ENCODE assay signal across 15 cellular contexts in genomic region chr13:113924184-113924583, GRCh38. TPM values are rescaled to one million over a fixed set of nuclear protein-coding genes. Genes with fewer than 3 reads are reported as not detected.
"Had no signal": no experiment of that assay in that cellular context is flagged by ENCODE, and none has a peak within 500 bp of the region (broad histone marks: within the 10 kb centered on the region; RNA-seq: fewer than 3 reads in every experiment).

No MANE protein-coding gene starts in this region.

- H3K36me3 ChIP-seq: suprapubic skin, tibial artery had no signal

- H3K9me3 ChIP-seq: suprapubic skin had no signal

- H3K4me3 ChIP-seq: hepatocyte, suprapubic skin, tibial artery had no signal

- H3K27ac ChIP-seq: foreskin keratinocyte, hepatocyte, suprapubic skin, tibial artery had no signal

- ATAC-seq: foreskin keratinocyte; left colon; left ventricle myocardium superior; naive thymus-derived CD4-positive, alpha-beta T cell had no signal

- DNase-seq: cerebellar nuclear complex; dermis blood vessel endothelial cell; erythroblast; foreskin keratinocyte; left colon; left ventricle myocardium superior; mesendoderm; naive thymus-derived CD4-positive, alpha-beta T cell; nephron progenitor cell; small intestine; stimulated activated CD4-positive, alpha-beta T cell treated with anti-CD3 and anti-CD28 coated beads, Interleukin-12 subunit alpha, Interleukin-12 subunit beta, amount 100 ng/mL, for 4 hours; stimulated activated naive CD4-positive, alpha-beta T cell treated with Interleukin-2 at 50 U/mL for 16 hours had no signal

- H3K27me3 ChIP-seq: hepatocyte, tibial artery had no signal

RNA-seq across cellular contexts. Expression of gene C13orf46, which starts 49.7 kb away (rescaled TPM):
- total RNA-seq: foreskin keratinocyte had no signal
